ENCODE assay signal across 15 cellular contexts in genomic region chr14:88232783-88233182, GRCh38.
"Had no signal": no experiment of that assay in that cellular context is flagged by ENCODE, and none has a peak within 500 bp of the region (broad histone marks: within the 10 kb centered on the region; RNA-seq: fewer than 3 reads in every experiment).

No MANE protein-coding gene starts in this region.

- H3K9me3 ChIP-seq: prostate gland, right lobe of liver, testis, upper lobe of left lung had no signal

- H3K36me3 ChIP-seq: esophagus squamous epithelium, prostate gland, right lobe of liver, stomach, upper lobe of left lung had no signal

- DNase-seq: activated CD4-positive, alpha-beta T cell treated with anti-CD3 and anti-CD28 coated beads, Interleukin-2, amount 50 U/mL, for 4 hours; activated CD4-positive, CD25-positive, alpha-beta regulatory T cell treated with anti-CD3 and anti-CD28 coated beads, Interleukin-2, amount 50 U/mL, for 72 hours; activated CD8-positive, alpha-beta memory T cell treated with anti-CD3 and anti-CD28 coated beads, Interleukin-2, amount 10 ng/mL, durations not matched to agents 7 days and 5 days; activated naive CD4-positive, alpha-beta T cell treated with anti-CD3 and anti-CD28 coated beads, Interleukin-2, amount 10 ng/mL, durations not matched to agents 7 days and 5 days; activated T-cell treated with anti-CD3 and anti-CD28 coated beads, Interleukin-2, amount 50 U/mL, for 1 hour; esophagus squamous epithelium; hypothalamus; mesenchymal stem cell; right lobe of liver; stomach; T-helper 9 cell; testis; upper lobe of left lung had no signal

- H3K4me3 ChIP-seq: esophagus squamous epithelium, prostate gland, right lobe of liver, stomach, testis, upper lobe of left lung had no signal

- H3K27ac ChIP-seq: esophagus squamous epithelium, prostate gland, right lobe of liver, stomach, testis, upper lobe of left lung had no signal

- H3K27me3 ChIP-seq: esophagus squamous epithelium, right lobe of liver, stomach, testis, upper lobe of left lung had no signal

- H3K4me1 ChIP-seq: esophagus squamous epithelium, prostate gland, right lobe of liver, stomach, testis had no signal

- FAIRE-seq: astrocyte had no signal
